Comparison of ENCODE assay signal across 1 cellular context in the genomic region with DNA sequence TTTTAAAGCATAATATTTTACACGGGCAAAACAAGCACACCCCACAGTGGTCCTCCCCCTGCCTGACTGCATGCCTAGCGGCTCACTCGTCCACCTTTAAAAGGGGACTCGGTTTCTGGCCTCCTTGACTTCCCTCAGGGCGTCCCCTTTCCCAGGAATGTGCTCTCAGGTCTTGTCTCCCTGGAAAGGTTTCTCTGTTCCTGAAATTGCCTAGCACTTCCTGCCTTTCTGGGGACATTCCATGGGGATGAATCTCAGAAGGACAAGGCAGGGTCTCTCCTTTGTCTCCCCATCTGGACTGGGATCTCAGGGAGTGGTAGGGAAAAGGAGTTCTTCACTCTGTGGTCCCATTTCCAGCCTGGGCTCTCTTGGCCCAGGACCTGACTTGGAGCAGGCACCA.
TF ChIP-seq lines count a peak whose summit lies in the region.

No MANE protein-coding gene starts in this region.

TF ChIP-seq in GM23338, 12 proteins besides CTCF, POLR2A, EP300 and RAD21:
- TF ChIP-seq, protein P1, sequence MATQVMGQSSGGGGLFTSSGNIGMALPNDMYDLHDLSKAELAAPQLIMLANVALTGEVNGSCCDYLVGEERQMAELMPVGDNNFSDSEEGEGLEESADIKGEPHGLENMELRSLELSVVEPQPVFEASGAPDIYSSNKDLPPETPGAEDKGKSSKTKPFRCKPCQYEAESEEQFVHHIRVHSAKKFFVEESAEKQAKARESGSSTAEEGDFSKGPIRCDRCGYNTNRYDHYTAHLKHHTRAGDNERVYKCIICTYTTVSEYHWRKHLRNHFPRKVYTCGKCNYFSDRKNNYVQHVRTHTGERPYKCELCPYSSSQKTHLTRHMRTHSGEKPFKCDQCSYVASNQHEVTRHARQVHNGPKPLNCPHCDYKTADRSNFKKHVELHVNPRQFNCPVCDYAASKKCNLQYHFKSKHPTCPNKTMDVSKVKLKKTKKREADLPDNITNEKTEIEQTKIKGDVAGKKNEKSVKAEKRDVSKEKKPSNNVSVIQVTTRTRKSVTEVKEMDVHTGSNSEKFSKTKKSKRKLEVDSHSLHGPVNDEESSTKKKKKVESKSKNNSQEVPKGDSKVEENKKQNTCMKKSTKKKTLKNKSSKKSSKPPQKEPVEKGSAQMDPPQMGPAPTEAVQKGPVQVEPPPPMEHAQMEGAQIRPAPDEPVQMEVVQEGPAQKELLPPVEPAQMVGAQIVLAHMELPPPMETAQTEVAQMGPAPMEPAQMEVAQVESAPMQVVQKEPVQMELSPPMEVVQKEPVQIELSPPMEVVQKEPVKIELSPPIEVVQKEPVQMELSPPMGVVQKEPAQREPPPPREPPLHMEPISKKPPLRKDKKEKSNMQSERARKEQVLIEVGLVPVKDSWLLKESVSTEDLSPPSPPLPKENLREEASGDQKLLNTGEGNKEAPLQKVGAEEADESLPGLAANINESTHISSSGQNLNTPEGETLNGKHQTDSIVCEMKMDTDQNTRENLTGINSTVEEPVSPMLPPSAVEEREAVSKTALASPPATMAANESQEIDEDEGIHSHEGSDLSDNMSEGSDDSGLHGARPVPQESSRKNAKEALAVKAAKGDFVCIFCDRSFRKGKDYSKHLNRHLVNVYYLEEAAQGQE (IDR thresholded peaks at IDR 0.05; ENCODE audit: unreplicated experiment): no peak
- no peak for TF ChIP-seq ETS1 (IDR thresholded peaks at IDR 0.05)
- TF ChIP-seq EZH2phosphoT487 (IDR thresholded peaks at IDR 0.05; ENCODE audit: unreplicated experiment): no peak
- no peak for TF ChIP-seq EZH2 (IDR thresholded peaks at IDR 0.05; ENCODE audit: low read depth, unreplicated experiment)
- TF ChIP-seq, protein P2, sequence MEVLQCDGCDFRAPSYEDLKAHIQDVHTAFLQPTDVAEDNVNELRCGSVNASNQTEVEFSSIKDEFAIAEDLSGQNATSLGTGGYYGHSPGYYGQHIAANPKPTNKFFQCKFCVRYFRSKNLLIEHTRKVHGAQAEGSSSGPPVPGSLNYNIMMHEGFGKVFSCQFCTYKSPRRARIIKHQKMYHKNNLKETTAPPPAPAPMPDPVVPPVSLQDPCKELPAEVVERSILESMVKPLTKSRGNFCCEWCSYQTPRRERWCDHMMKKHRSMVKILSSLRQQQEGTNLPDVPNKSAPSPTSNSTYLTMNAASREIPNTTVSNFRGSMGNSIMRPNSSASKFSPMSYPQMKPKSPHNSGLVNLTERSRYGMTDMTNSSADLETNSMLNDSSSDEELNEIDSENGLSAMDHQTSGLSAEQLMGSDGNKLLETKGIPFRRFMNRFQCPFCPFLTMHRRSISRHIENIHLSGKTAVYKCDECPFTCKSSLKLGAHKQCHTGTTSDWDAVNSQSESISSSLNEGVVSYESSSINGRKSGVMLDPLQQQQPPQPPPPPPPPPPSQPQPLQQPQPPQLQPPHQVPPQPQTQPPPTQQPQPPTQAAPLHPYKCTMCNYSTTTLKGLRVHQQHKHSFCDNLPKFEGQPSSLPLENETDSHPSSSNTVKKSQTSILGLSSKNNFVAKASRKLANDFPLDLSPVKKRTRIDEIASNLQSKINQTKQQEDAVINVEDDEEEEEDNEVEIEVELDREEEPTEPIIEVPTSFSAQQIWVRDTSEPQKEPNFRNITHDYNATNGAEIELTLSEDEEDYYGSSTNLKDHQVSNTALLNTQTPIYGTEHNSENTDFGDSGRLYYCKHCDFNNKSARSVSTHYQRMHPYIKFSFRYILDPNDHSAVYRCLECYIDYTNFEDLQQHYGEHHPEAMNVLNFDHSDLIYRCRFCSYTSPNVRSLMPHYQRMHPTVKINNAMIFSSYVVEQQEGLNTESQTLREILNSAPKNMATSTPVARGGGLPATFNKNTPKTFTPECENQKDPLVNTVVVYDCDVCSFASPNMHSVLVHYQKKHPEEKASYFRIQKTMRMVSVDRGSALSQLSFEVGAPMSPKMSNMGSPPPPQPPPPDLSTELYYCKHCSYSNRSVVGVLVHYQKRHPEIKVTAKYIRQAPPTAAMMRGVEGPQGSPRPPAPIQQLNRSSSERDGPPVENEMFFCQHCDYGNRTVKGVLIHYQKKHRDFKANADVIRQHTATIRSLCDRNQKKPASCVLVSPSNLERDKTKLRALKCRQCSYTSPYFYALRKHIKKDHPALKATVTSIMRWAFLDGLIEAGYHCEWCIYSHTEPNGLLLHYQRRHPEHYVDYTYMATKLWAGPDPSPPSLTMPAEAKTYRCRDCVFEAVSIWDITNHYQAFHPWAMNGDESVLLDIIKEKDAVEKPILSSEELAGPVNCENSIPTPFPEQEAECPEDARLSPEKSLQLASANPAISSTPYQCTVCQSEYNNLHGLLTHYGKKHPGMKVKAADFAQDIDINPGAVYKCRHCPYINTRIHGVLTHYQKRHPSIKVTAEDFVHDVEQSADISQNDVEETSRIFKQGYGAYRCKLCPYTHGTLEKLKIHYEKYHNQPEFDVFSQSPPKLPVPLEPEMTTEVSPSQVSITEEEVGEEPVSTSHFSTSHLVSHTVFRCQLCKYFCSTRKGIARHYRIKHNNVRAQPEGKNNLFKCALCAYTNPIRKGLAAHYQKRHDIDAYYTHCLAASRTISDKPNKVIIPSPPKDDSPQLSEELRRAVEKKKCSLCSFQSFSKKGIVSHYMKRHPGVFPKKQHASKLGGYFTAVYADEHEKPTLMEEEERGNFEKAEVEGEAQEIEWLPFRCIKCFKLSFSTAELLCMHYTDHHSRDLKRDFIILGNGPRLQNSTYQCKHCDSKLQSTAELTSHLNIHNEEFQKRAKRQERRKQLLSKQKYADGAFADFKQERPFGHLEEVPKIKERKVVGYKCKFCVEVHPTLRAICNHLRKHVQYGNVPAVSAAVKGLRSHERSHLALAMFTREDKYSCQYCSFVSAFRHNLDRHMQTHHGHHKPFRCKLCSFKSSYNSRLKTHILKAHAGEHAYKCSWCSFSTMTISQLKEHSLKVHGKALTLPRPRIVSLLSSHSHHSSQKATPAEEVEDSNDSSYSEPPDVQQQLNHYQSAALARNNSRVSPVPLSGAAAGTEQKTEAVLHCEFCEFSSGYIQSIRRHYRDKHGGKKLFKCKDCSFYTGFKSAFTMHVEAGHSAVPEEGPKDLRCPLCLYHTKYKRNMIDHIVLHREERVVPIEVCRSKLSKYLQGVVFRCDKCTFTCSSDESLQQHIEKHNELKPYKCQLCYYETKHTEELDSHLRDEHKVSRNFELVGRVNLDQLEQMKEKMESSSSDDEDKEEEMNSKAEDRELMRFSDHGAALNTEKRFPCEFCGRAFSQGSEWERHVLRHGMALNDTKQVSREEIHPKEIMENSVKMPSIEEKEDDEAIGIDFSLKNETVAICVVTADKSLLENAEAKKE (CRISPR knock-in tag; IDR thresholded peaks at IDR 0.05): no peak
- no peak for TF ChIP-seq CREB1 (CRISPR knock-in tag; IDR thresholded peaks at IDR 0.05; ENCODE audit: low read depth)
- TF ChIP-seq JUNB (IDR thresholded peaks at IDR 0.05; ENCODE audit: unreplicated experiment): no peak
- no peak for TF ChIP-seq POLR2AphosphoS5 (IDR thresholded peaks at IDR 0.05; ENCODE audit: low read depth)
- no peak for TF ChIP-seq ZNF331 (CRISPR knock-in tag; IDR thresholded peaks at IDR 0.05; ENCODE audit: low read depth)
